In the genomic region with DNA sequence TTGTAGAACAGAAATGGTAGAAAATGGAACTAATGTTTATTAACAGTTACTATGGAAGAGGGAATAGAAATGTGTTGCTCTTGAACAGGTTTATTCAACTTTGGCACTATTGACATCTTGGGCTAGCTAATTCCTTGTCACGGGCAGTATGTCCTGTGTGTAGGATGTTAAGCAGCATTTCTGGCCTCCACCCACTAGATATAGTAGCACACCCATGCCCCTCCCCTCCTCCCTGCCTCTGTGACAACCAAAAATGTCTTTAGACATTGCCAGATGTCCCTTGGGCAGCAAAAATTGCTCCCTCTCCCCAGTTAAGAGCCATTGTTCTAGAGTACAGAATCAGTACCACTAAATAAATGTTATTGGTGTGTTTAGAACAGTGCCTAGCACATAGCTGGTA, we compare ENCODE assay signal across 1 cellular context.
TF ChIP-seq lines count a peak whose summit lies in the region.

No MANE protein-coding gene starts in this region.

TF ChIP-seq in HepG2, 621 proteins besides CTCF, POLR2A, EP300 and RAD21 (continued from another document):
- TF ChIP-seq AHDC1 (CRISPR knock-in tag; IDR thresholded peaks at IDR 0.05; ENCODE audit: borderline replicate concordance), result no peak
- no peak for TF ChIP-seq IRX3 (CRISPR knock-in tag; IDR thresholded peaks at IDR 0.05; ENCODE audit: borderline replicate concordance, low read depth)
- TF ChIP-seq, protein P1, sequence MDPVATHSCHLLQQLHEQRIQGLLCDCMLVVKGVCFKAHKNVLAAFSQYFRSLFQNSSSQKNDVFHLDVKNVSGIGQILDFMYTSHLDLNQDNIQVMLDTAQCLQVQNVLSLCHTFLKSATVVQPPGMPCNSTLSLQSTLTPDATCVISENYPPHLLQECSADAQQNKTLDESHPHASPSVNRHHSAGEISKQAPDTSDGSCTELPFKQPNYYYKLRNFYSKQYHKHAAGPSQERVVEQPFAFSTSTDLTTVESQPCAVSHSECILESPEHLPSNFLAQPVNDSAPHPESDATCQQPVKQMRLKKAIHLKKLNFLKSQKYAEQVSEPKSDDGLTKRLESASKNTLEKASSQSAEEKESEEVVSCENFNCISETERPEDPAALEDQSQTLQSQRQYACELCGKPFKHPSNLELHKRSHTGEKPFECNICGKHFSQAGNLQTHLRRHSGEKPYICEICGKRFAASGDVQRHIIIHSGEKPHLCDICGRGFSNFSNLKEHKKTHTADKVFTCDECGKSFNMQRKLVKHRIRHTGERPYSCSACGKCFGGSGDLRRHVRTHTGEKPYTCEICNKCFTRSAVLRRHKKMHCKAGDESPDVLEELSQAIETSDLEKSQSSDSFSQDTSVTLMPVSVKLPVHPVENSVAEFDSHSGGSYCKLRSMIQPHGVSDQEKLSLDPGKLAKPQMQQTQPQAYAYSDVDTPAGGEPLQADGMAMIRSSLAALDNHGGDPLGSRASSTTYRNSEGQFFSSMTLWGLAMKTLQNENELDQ (CRISPR knock-in tag; IDR thresholded peaks at IDR 0.05; ENCODE audit: borderline replicate concordance), result no peak
- TF ChIP-seq ZNF34 (CRISPR knock-in tag; IDR thresholded peaks at IDR 0.05; ENCODE audit: borderline replicate concordance), result no peak
TF ChIP-seq in HepG2: peak in this region for 0.
